In the genomic region with DNA sequence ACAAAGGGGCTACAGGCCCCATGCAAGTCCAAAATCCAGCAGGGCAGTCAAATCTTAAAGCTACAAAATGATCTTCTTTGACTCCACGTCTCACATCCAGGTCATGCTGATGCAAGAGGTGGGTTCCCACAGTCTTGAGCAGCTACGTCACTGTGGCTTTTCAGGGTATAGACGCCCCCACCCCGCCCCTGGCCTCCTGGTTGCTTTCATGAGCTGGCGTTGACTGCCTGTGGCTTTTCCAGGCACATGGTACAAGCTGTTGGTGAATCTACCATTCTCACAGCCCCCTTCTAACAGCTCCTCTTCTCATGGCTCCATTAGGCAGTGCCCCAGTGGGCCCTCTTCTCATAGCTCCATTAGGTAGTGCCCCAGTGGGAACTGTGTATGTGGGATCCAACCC, we compare ENCODE assay signal across 26 cellular contexts. TPM values are rescaled to one million over a fixed set of nuclear protein-coding genes. Genes with fewer than 3 reads are reported as not detected.
"Had no signal": no experiment of that assay in that cellular context is flagged by ENCODE, and none has a peak within 500 bp of the region (broad histone marks: within the 10 kb centered on the region; RNA-seq: fewer than 3 reads in every experiment).

No MANE protein-coding gene starts in this region.

- H3K9me3 ChIP-seq: esophagus muscularis mucosa, gastroesophageal sphincter, heart left ventricle, ovary, right lobe of liver, thyroid gland, vagina had no signal

- H3K4me3 Mint-ChIP-seq: memory B cell; natural killer cell; stimulated activated naive B cell treated with anti-CD40 and anti-IgM and Interleukin-4, amounts not matched to agents 10 μg/mL and 1 μg/mL and 100 μg/mL, for 72 hours had no signal

- ATAC-seq: foreskin keratinocyte; gastroesophageal sphincter; heart left ventricle; left lobe of liver; natural killer cell; right lobe of liver; stimulated activated naive B cell treated with anti-CD40 and anti-IgM and Interleukin-4, amounts not matched to agents 10 μg/mL and 1 μg/mL and 100 μg/mL, for 72 hours had no signal

- H3K27me3 Mint-ChIP-seq: memory B cell; stimulated activated naive B cell treated with anti-CD40 and anti-IgM and Interleukin-4, amounts not matched to agents 10 μg/mL and 1 μg/mL and 100 μg/mL, for 72 hours had no signal

- H3K27ac Mint-ChIP-seq: natural killer cell; stimulated activated naive B cell treated with anti-CD40 and anti-IgM and Interleukin-4, amounts not matched to agents 10 μg/mL and 1 μg/mL and 100 μg/mL, for 72 hours had no signal

- H3K27ac ChIP-seq: dorsolateral prefrontal cortex, esophagus muscularis mucosa, foreskin keratinocyte, gastroesophageal sphincter, heart left ventricle, hepatocyte, ovary, right lobe of liver, stomach, thyroid gland, vagina had no signal

- H3K4me1 Mint-ChIP-seq: memory B cell; stimulated activated naive B cell treated with anti-CD40 and anti-IgM and Interleukin-4, amounts not matched to agents 10 μg/mL and 1 μg/mL and 100 μg/mL, for 72 hours had no signal

- H3K36me3 ChIP-seq: ovary, right lobe of liver, thyroid gland, vagina had no signal

- DNase-seq: dorsolateral prefrontal cortex; effector CD4-positive, alpha-beta T cell; foreskin keratinocyte; heart left ventricle; kidney; natural killer cell; occipital lobe; ovary; posterior cingulate gyrus; retina; right lobe of liver; small intestine; stimulated activated CD4-positive, alpha-beta T cell treated with anti-CD3 and anti-CD28 coated beads, Interleukin-15, amount 100 ng/mL, for 24 hours; stimulated activated CD4-positive, alpha-beta T cell treated with anti-CD3 and anti-CD28 coated beads, Interleukin-2, amount 100 ng/mL, for 48 hours; stimulated activated naive B cell treated with anti-CD40 and anti-IgM and Interleukin-4, amounts not matched to agents 10 μg/mL and 1 μg/mL and 100 μg/mL, for 72 hours; stomach; thyroid gland; trophoblast cell had no signal

- H3K4me1 ChIP-seq: foreskin keratinocyte, gastroesophageal sphincter, thyroid gland, vagina had no signal

- H3K27me3 ChIP-seq: dorsolateral prefrontal cortex, esophagus muscularis mucosa, foreskin keratinocyte, gastroesophageal sphincter, heart left ventricle, hepatocyte, ovary, right lobe of liver, stomach, thyroid gland, vagina had no signal

- H3K9me3 Mint-ChIP-seq: natural killer cell had no signal

- H3K4me3 ChIP-seq: dorsolateral prefrontal cortex, esophagus muscularis mucosa, gastroesophageal sphincter, heart left ventricle, hepatocyte, lung, ovary, right lobe of liver, stomach, thyroid gland, vagina had no signal

- H3K36me3 Mint-ChIP-seq: natural killer cell had no signal

RNA-seq across cellular contexts. Expression of a gene that starts 47.0 kb away (rescaled TPM):
- polyA plus RNA-seq: neural cell had no signal
